8 cellular contexts compared by ENCODE assay signal in genomic region chr18:3665780-3666525, GRCh38.
DNase-seq lines count a peak whose midpoint lies in the region; ATAC-seq and TF ChIP-seq lines count a peak whose summit lies in the region.

No MANE protein-coding gene starts in this region.

- H3K4me1 Mint-ChIP-seq in activated T-helper 17 cell treated with anti-CD3 and anti-CD28 coated beads, Interleukin-2, amount 50 U/mL, for 72 hours = peaks cover 14% of the 10 kb centered on the region
- peaks cover 20% of the 10 kb centered on the region for H3K4me1 Mint-ChIP-seq in nephron progenitor cell

- H3K27me3 Mint-ChIP-seq in activated T-helper 17 cell treated with anti-CD3 and anti-CD28 coated beads, Interleukin-2, amount 50 U/mL, for 72 hours = no peaks in the 10 kb centered on the region
- H3K27me3 Mint-ChIP-seq in nephron progenitor cell (ENCODE audit: low read depth, poor library complexity) = no peaks in the 10 kb centered on the region

- ATAC-seq in activated T-helper 17 cell treated with anti-CD3 and anti-CD28 coated beads, Interleukin-2, amount 50 U/mL, for 72 hours (replicated peaks) = peak; percentile 72

- TF ChIP-seq CTCF in fibroblast of villous mesenchyme (IDR thresholded peaks at IDR 0.05; ENCODE audit: insufficient read depth, low read depth, low read length) (peak; percentile 94), nephron progenitor cell (IDR thresholded peaks at IDR 0.05) (peak; percentile 95)

- H3K4me3 ChIP-seq in fibroblast of villous mesenchyme (ENCODE audit: low read depth, low read length) = peak overlapping the region; percentile 4

- H3K36me3 Mint-ChIP-seq in activated T-helper 17 cell treated with anti-CD3 and anti-CD28 coated beads, Interleukin-2, amount 50 U/mL, for 72 hours (ENCODE audit: low read depth) = no peaks in the 10 kb centered on the region
- peaks cover 9% of the 10 kb centered on the region for H3K36me3 Mint-ChIP-seq in nephron progenitor cell (ENCODE audit: low read depth)

- no peak overlapping the region for H3K27ac Mint-ChIP-seq in activated T-helper 17 cell treated with anti-CD3 and anti-CD28 coated beads, Interleukin-2, amount 50 U/mL, for 72 hours
- H3K27ac Mint-ChIP-seq in nephron progenitor cell = peak overlapping the region; percentile 79

- peak; percentile 57 to 61 for DNase-seq in NOMO-1 (lab: John Stamatoyannopoulos, UW; ENCODE audit: unreplicated experiment in 2 of 2)
- no peak for DNase-seq in NOMO-1 treated with dmso at 0.1 percent for 144 hours (lab: John Stamatoyannopoulos, UW; ENCODE audit: unreplicated experiment)
- peak; percentile 75 for DNase-seq in KG1 (lab: John Stamatoyannopoulos, UW)
- DNase-seq in RKO (ENCODE audit: low spot score) = peak; percentile 84
- DNase-seq in fibroblast of villous mesenchyme (ENCODE audit: low read depth) = peak; percentile 93
- DNase-seq in nephron progenitor cell = peak; percentile 83
- DNase-seq in stimulated activated naive CD4-positive, alpha-beta T cell treated with Interleukin-2 at 50 U/mL for 16 hours (lab: John Stamatoyannopoulos, UW) = peak; percentile 56

- no peaks in the 10 kb centered on the region for H3K9me3 Mint-ChIP-seq in activated T-helper 17 cell treated with anti-CD3 and anti-CD28 coated beads, Interleukin-2, amount 50 U/mL, for 72 hours
- H3K9me3 Mint-ChIP-seq in nephron progenitor cell = peaks cover 32% of the 10 kb centered on the region

- H3K4me3 Mint-ChIP-seq in activated T-helper 17 cell treated with anti-CD3 and anti-CD28 coated beads, Interleukin-2, amount 50 U/mL, for 72 hours = peak overlapping the region; percentile 63
- H3K4me3 Mint-ChIP-seq in nephron progenitor cell = peak overlapping the region; percentile 81
